2 cellular contexts compared by ENCODE assay signal in the genomic region with DNA sequence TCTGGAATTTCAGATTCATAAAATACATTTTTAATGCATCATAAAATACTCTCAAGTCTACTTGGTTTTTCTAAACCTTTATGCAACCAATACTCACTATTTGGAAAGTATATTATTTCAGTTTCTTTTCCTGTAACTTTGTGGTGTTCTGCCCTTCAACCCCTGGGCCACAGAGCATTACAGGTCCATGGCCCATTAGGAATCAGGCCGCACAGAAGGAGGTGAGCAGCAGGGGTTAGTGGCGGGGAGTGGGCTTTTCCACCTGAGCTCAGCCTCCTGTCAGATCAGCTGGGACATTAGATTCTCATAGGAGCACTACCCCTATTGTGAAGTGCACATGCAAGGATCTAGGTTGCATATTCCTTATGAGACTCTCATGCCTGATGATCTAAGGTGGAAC.
TF ChIP-seq lines count a peak whose summit lies in the region.

No MANE protein-coding gene starts in this region.

TF ChIP-seq in liver, 16 proteins besides CTCF, POLR2A, EP300 and RAD21 (continued from another document):
- TF ChIP-seq, protein P1, sequence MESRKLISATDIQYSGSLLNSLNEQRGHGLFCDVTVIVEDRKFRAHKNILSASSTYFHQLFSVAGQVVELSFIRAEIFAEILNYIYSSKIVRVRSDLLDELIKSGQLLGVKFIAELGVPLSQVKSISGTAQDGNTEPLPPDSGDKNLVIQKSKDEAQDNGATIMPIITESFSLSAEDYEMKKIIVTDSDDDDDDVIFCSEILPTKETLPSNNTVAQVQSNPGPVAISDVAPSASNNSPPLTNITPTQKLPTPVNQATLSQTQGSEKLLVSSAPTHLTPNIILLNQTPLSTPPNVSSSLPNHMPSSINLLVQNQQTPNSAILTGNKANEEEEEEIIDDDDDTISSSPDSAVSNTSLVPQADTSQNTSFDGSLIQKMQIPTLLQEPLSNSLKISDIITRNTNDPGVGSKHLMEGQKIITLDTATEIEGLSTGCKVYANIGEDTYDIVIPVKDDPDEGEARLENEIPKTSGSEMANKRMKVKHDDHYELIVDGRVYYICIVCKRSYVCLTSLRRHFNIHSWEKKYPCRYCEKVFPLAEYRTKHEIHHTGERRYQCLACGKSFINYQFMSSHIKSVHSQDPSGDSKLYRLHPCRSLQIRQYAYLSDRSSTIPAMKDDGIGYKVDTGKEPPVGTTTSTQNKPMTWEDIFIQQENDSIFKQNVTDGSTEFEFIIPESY (IDR thresholded peaks at IDR 0.05): no peak
- peak; percentile 27 to 66 for TF ChIP-seq HNF4A (conservative IDR thresholded peaks at IDR 0.05)
- TF ChIP-seq TAF1 (conservative IDR thresholded peaks at IDR 0.05): no peak

TF ChIP-seq in HEK293T, 16 proteins besides CTCF, POLR2A, EP300 and RAD21 (continued from another document):
- TF ChIP-seq HDGF (IDR thresholded peaks at IDR 0.05; ENCODE audit: borderline replicate concordance) (no peak), L3MBTL2 (conservative IDR thresholded peaks at IDR 0.05) (no peak), FOXA1 (IDR thresholded peaks at IDR 0.05) (no peak)
TF ChIP-seq in HEK293T: peak in this region for 0.
